Comparison of ENCODE assay signal across 22 cellular contexts in genomic region chr1:38549191-38549590, GRCh38.
"Had no signal": no experiment of that assay in that cellular context is flagged by ENCODE, and none has a peak within 500 bp of the region (broad histone marks: within the 10 kb centered on the region; RNA-seq: fewer than 3 reads in every experiment).

No MANE protein-coding gene starts in this region.

- H3K27ac Mint-ChIP-seq: activated CD4-positive, alpha-beta memory T cell treated with anti-CD3 and anti-CD28 coated beads for 36 hours; activated CD4-positive, alpha-beta T cell treated with anti-CD3 and anti-CD28 coated beads, Interleukin-2, amount 10 ng/mL, durations not matched to agents 7 days and 5 days; activated naive CD4-positive, alpha-beta T cell treated with anti-CD3 and anti-CD28 coated beads for 36 hours; activated naive CD8-positive, alpha-beta T cell treated with anti-CD3 and anti-CD28 coated beads for 36 hours; activated T-helper 17 cell treated with anti-CD3 and anti-CD28 coated beads, Interleukin-2, amount 50 U/mL, for 72 hours had no signal

- H3K27ac ChIP-seq: VCaP had no signal

- H3K27me3 Mint-ChIP-seq: activated CD4-positive, alpha-beta memory T cell treated with anti-CD3 and anti-CD28 coated beads for 36 hours had no signal

- ATAC-seq: activated T-cell treated with anti-CD3 and anti-CD28 coated beads, Interleukin-2, amount 50 U/mL, for 4 hours; activated T-helper 17 cell treated with anti-CD3 and anti-CD28 coated beads, Interleukin-2, amount 50 U/mL, for 72 hours had no signal

- H3K36me3 Mint-ChIP-seq: activated CD4-positive, alpha-beta memory T cell treated with anti-CD3 and anti-CD28 coated beads for 36 hours; activated naive CD8-positive, alpha-beta T cell treated with anti-CD3 and anti-CD28 coated beads for 36 hours had no signal

- H3K4me3 Mint-ChIP-seq: activated CD4-positive, alpha-beta memory T cell treated with anti-CD3 and anti-CD28 coated beads for 36 hours; activated CD4-positive, alpha-beta T cell treated with anti-CD3 and anti-CD28 coated beads, Interleukin-2, amount 10 ng/mL, durations not matched to agents 7 days and 5 days; activated naive CD4-positive, alpha-beta T cell treated with anti-CD3 and anti-CD28 coated beads for 36 hours; activated naive CD8-positive, alpha-beta T cell treated with anti-CD3 and anti-CD28 coated beads for 36 hours; activated T-cell treated with anti-CD3 and anti-CD28 coated beads, Interleukin-2, amount 50 U/mL, for 4 hours; activated T-helper 17 cell treated with anti-CD3 and anti-CD28 coated beads, Interleukin-2, amount 50 U/mL, for 72 hours had no signal

- H3K4me1 Mint-ChIP-seq: activated CD4-positive, alpha-beta T cell treated with anti-CD3 and anti-CD28 coated beads, Interleukin-2, amount 10 ng/mL, durations not matched to agents 7 days and 5 days; activated naive CD8-positive, alpha-beta T cell treated with anti-CD3 and anti-CD28 coated beads for 36 hours; activated T-helper 17 cell treated with anti-CD3 and anti-CD28 coated beads, Interleukin-2, amount 50 U/mL, for 72 hours had no signal

- H3K9me3 Mint-ChIP-seq: activated CD4-positive, alpha-beta memory T cell treated with anti-CD3 and anti-CD28 coated beads for 36 hours; activated CD4-positive, alpha-beta T cell treated with anti-CD3 and anti-CD28 coated beads, Interleukin-2, amount 10 ng/mL, durations not matched to agents 7 days and 5 days; activated naive CD4-positive, alpha-beta T cell treated with anti-CD3 and anti-CD28 coated beads for 36 hours; activated naive CD8-positive, alpha-beta T cell treated with anti-CD3 and anti-CD28 coated beads for 36 hours; activated T-cell treated with anti-CD3 and anti-CD28 coated beads, Interleukin-2, amount 50 U/mL, for 4 hours; activated T-helper 17 cell treated with anti-CD3 and anti-CD28 coated beads, Interleukin-2, amount 50 U/mL, for 72 hours had no signal

- DNase-seq: activated CD4-positive, alpha-beta memory T cell treated with anti-CD3 and anti-CD28 coated beads for 36 hours; activated CD4-positive, alpha-beta T cell treated with anti-CD3 and anti-CD28 coated beads, Interleukin-2, amount 10 ng/mL, durations not matched to agents 7 days and 5 days; activated CD4-positive, CD25-positive, alpha-beta regulatory T cell; activated CD8-positive, alpha-beta memory T cell treated with anti-CD3 and anti-CD28 coated beads for 24 hours; activated gamma-delta T cell; activated naive CD4-positive, alpha-beta T cell treated with anti-CD3 and anti-CD28 coated beads for 36 hours; activated naive CD8-positive, alpha-beta T cell treated with anti-CD3 and anti-CD28 coated beads for 36 hours; activated T-cell treated with anti-CD3 and anti-CD28 coated beads, Interleukin-2, amount 50 U/mL, for 4 hours; Kasumi-1; KBM-7; NCI-H146; NCI-H2029; NCI-H2107; NCI-H2171 treated with DMSO at 0.1 percent for 48 hours; NCI-H226; NCI-H510A; NCI-H526 treated with DMSO at 0.1 percent for 48 hours; NCI-H82; SK-N-SH; T-helper 1 cell had no signal
